Comparison of ENCODE assay signal across 8 cellular contexts in genomic region chr3:12875857-12876451, GRCh38. TPM values are rescaled to one million over a fixed set of nuclear protein-coding genes. Genes with fewer than 3 reads are reported as not detected.
DNase-seq lines count a peak whose midpoint lies in the region; ATAC-seq, FAIRE-seq and TF ChIP-seq lines count a peak whose summit lies in the region.

No MANE protein-coding gene starts in this region.

- no TSS peak for BruUV-seq in HepG2 (replicated peaks; lab: Mats Ljungman, UMichigan)

- H3K27me3 ChIP-seq in HUES6 (ENCODE audit: control insufficient read depth, insufficient read depth, low read length) (peaks cover 49% of the 10 kb centered on the region), HepG2 (ENCODE audit: control insufficient read depth in 1 of 2, insufficient read depth in 2 of 2, low read length in 2 of 2) (peaks cover 5 to 50% of the 10 kb centered on the region in 2 experiments)

- no peaks in the 10 kb centered on the region for H3K79me2 ChIP-seq in HepG2 (ENCODE audit: insufficient read depth, low read length)

- H3K4me3 ChIP-seq in HUES6 (ENCODE audit: low read depth, low read length): peak overlapping the region; percentile 61
- H3K4me3 ChIP-seq in cardiac fibroblast (replicated peaks in 1 of 2; ENCODE audit: low read depth in 2 of 2, low read length in 2 of 2): peak overlapping the region; percentile 15 to 26
- no peak overlapping the region for H3K4me3 ChIP-seq in HepG2 (replicated peaks in 1 of 3; ENCODE audit: insufficient read depth in 1 of 3, low read depth in 2 of 3, low read length in 3 of 3)

- peak; percentile 4 for TF ChIP-seq CTCF in cardiac fibroblast (IDR thresholded peaks at IDR 0.05; ENCODE audit: low read depth, low read length)
- no peak for TF ChIP-seq CTCF in HepG2 (CRISPR knock-in tag; IDR thresholded peaks at IDR 0.05)

- DNase-seq in EL (peak; percentile 59), cardiac fibroblast (ENCODE audit: low read depth in 2 of 2) (peak in 1 of 2 donors; percentile 46), HepG2 (ENCODE audit: low spot score) (no peak), NCI-H128 (lab: John Stamatoyannopoulos, UW; ENCODE audit: unreplicated experiment) (no peak), RKO (ENCODE audit: low spot score) (no peak), hippocampal formation (lab: John Stamatoyannopoulos, UW) (no peak)

- 0 out of 2 replicates have a peak, but pooled peaks cover 2% of the 10 kb centered on the region for H4K20me1 ChIP-seq in HepG2 (ENCODE audit: insufficient read depth, low read length)

- H3K27ac ChIP-seq in HUES6 (ENCODE audit: low read depth, low read length) (no peak overlapping the region), HepG2 (ENCODE audit: extremely low read length, insufficient read depth, low read length) (no peak overlapping the region)

- peaks cover 8% of the 10 kb centered on the region; the same call in 1 of the 2 replicates for H3K4me1 ChIP-seq in HUES6 (ENCODE audit: control insufficient read depth, insufficient read depth, low read length)
- peaks cover 8% of the 10 kb centered on the region; the same call in 1 of the 2 replicates for H3K4me1 ChIP-seq in HepG2 (ENCODE audit: insufficient read depth, low read length)

- intact Hi-C loops in HepG2 (cut with micrococcal nuclease; ENCODE audit: unreplicated experiment): no loop called here

- no peak for TF ChIP-seq RAD21 in HepG2 (CRISPR knock-in tag; IDR thresholded peaks at IDR 0.05)

- CTCF ChIA-PET in HepG2 (lab: Yijun Ruan, JAX; ENCODE audit: low intra/inter-chr PET ratio, low total read pairs): no interaction called here

- no peak overlapping the region for H2AFZ ChIP-seq in HepG2 (ENCODE audit: low read length)

- H3K9me3 ChIP-seq in HUES6 (ENCODE audit: control insufficient read depth, insufficient read depth, low read depth, low read length) (no peaks in the 10 kb centered on the region), HepG2 (ENCODE audit: low read length) (no peaks in the 10 kb centered on the region)

- no peak overlapping the region for H3K4me2 ChIP-seq in HepG2 (ENCODE audit: low read depth, low read length)

- TF ChIP-seq EP300 in HepG2 (IDR thresholded peaks at IDR 0.05; ENCODE audit: low read depth in 2 of 2, low read length in 2 of 2): no peak
- TF ChIP-seq EP300 in HepG2 (CRISPR knock-in tag; IDR thresholded peaks at IDR 0.05; ENCODE audit: borderline replicate concordance): no peak

- ATAC-seq in HepG2 (peak; percentile 19), HG03378 (IDR thresholded peaks at IDR 0.05; ENCODE audit: unreplicated experiment) (no peak)

- FAIRE-seq in HepG2 (lab: Jason Lieb, UNC): no peak

- no peak for TF ChIP-seq POLR2A in HepG2 (IDR thresholded peaks at IDR 0.05; ENCODE audit: insufficient read depth in 1 of 2, low read depth in 2 of 2, low read length in 2 of 2)

- H3K36me3 ChIP-seq in HUES6 (ENCODE audit: control insufficient read depth, insufficient read depth, low read length) (no peaks in the 10 kb centered on the region), HepG2 (replicated peaks in 1 of 2; ENCODE audit: control insufficient read depth in 1 of 2, insufficient read depth in 2 of 2, low read length in 2 of 2) (no peaks in the 10 kb centered on the region)

- POLR2A ChIA-PET in HepG2 (lab: Yijun Ruan, JAX): no interaction called here

- WGBS in HepG2 (ENCODE audit: low lambda C conversion rate): no CpG with 5 or more reads among the region's 47 CpGs

- H3K9ac ChIP-seq in HUES6 (ENCODE audit: low read length) (peak overlapping the region; percentile 28), HepG2 (ENCODE audit: insufficient read depth, low read depth, low read length) (no peak overlapping the region)

- in situ Hi-C loops in HepG2 (cut with HindIII; ENCODE audit: extremely low pct_ligation_motif_present, low pct_unique_long_range_greater_than_20kb): no loop called here

TF ChIP-seq in HepG2, 621 proteins besides CTCF, POLR2A, EP300 and RAD21:
- TF ChIP-seq FOXO4 (CRISPR knock-in tag; conservative IDR thresholded peaks at IDR 0.05) (no peak), E2F1 (CRISPR knock-in tag; IDR thresholded peaks at IDR 0.05) (no peak), CEBPB (IDR thresholded peaks at IDR 0.05; ENCODE audit: borderline replicate concordance, low read depth, low read length) (no peak), MLLT10 (CRISPR knock-in tag; IDR thresholded peaks at IDR 0.05) (no peak)

RNA-seq across cellular contexts. Expression of gene RPL32, which starts 34.6 kb away (rescaled TPM):
- total RNA-seq in HepG2 (2016; rRNA removed; fragmentation: Illumina TruSeq; extraction: Trizol): 1,781 and 2,179 TPM in 2 replicates
- 3,269 and 3,354 TPM in 2 replicates for total RNA-seq in HepG2 (2016; cell fraction: cytosol; rRNA removed; fragmentation: Illumina TruSeq; extraction: Trizol; ENCODE audit: low read depth)
- total RNA-seq in HepG2 (2016; cell fraction: insoluble cytoplasmic fraction; rRNA removed; fragmentation: Illumina TruSeq; extraction: Trizol): 1,702 and 2,262 TPM in 2 replicates
- 4,253 and 4,526 TPM in 2 replicates for total RNA-seq in HepG2 (2016; cell fraction: membrane; rRNA removed; fragmentation: Illumina TruSeq; extraction: Trizol)
- total RNA-seq in HepG2 (2016; cell fraction: nucleus; rRNA removed; fragmentation: Illumina TruSeq; extraction: Trizol): 560 and 609 TPM in 2 replicates
- polyA plus RNA-seq in HepG2 (2011; rRNA removed): 2,268 and 2,401 TPM in 2 replicates
- polyA plus RNA-seq in HepG2 (2011; cell fraction: cytosol; rRNA removed): 1,778 and 1,795 TPM in 2 replicates
- polyA plus RNA-seq in HepG2 (2011; cell fraction: nucleus; rRNA removed): 459 and 538 TPM in 2 replicates
- polyA plus RNA-seq in HepG2 (2012): 2,727 and 3,505 TPM in 2 replicates
- polyA plus RNA-seq in HepG2 (2016; cell fraction: cytosol; fragmentation: Illumina TruSeq; extraction: Trizol; ENCODE audit: low read depth): 4,453 and 4,819 TPM in 2 replicates
- polyA plus RNA-seq in HepG2 (2016; cell fraction: insoluble cytoplasmic fraction; fragmentation: Illumina TruSeq; extraction: Trizol; ENCODE audit: low read depth): 2,446 and 2,535 TPM in 2 replicates
- 4,866 and 4,953 TPM in 2 replicates for polyA plus RNA-seq in HepG2 (2016; cell fraction: membrane; fragmentation: Illumina TruSeq; extraction: Trizol; ENCODE audit: low read depth)
- 1,119 and 1,145 TPM in 2 replicates for polyA plus RNA-seq in HepG2 (2016; cell fraction: nucleus; fragmentation: Illumina TruSeq; extraction: Trizol; ENCODE audit: insufficient read depth, low read depth)
- polyA minus RNA-seq in HepG2 (2011; rRNA and poly(A)+ RNA removed; ENCODE audit: low replicate concordance): 371 and 1,174 TPM in 2 replicates
- polyA minus RNA-seq in HepG2 (2011; cell fraction: cytosol; rRNA and poly(A)+ RNA removed): 694 and 812 TPM in 2 replicates
- 216 and 257 TPM in 2 replicates for polyA minus RNA-seq in HepG2 (2011; cell fraction: nucleus; rRNA and poly(A)+ RNA removed)

Comparison
In these comparisons a context has a peak if more than half of its experiments do, and no peak if none do; other contexts are left out.
1. H3K4me3 ChIP-seq: peak in HUES6 (single experiment) and cardiac fibroblast (2 of 2); none in HepG2 (0 of 3).